ENCODE assay signal across 29 cellular contexts in the genomic region with DNA sequence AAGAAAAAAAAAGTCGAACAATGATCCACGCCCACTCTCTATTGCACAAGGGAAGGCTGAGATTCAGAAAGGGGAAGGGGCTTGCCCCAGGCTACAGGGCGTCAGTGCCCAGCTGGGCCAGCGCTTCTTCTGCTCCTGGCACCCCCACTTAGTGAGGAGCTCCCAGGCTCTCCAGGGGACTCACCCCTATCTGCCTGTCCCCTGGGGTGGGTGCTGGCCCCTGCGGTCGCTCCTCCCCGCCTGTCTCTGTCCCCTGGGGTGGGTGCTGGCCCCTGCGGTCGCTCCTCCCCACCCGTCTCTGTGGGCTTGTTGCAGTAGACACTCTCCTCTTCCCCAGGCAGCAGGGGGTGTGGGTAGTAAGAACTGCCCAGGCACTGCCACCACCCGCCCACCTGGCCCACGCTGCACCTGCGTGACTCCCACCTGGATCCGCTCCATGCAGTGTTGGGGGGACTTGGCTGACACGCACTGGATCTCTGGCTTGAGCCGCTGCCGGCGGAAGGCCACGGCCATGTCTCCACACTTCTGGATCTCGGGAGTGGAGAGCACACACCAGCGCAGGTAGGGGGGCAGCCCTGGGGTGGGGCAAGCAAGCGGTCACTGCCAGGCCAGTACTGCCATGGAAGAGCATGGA.
"Had no signal": no experiment of that assay in that cellular context is flagged by ENCODE, and none has a peak within 500 bp of the region (broad histone marks: within the 10 kb centered on the region; RNA-seq: fewer than 3 reads in every experiment).

No MANE protein-coding gene starts in this region.

- H3K4me1 ChIP-seq: adrenal gland, body of pancreas, colonic mucosa, esophagus squamous epithelium, left lung, parathyroid adenoma, stomach, thyroid gland, upper lobe of left lung, vagina had no signal

- H3K9me3 ChIP-seq: adrenal gland, body of pancreas, colonic mucosa, esophagus squamous epithelium, heart right ventricle, left lung, stomach, thyroid gland, upper lobe of left lung, vagina had no signal

- DNase-seq: activated CD4-positive, alpha-beta memory T cell treated with anti-CD3 and anti-CD28 coated beads for 36 hours; activated CD4-positive, alpha-beta T cell treated with anti-CD3 and anti-CD28 coated beads for 48 hours; activated CD8-positive, alpha-beta memory T cell treated with anti-CD3 and anti-CD28 coated beads, Interleukin-2, amount 50 U/mL, for 4 hours; activated effector memory CD4-positive, alpha-beta T cell treated with anti-CD3 and anti-CD28 coated beads, Interleukin-2, amount 50 U/mL, for 16 hours; activated naive CD4-positive, alpha-beta T cell treated with anti-CD3 and anti-CD28 coated beads for 36 hours; activated naive CD8-positive, alpha-beta T cell treated with anti-CD3 and anti-CD28 coated beads for 36 hours; activated T-cell treated with anti-CD3 and anti-CD28 coated beads, Interleukin-2, amount 50 U/mL, for 1 hour; adrenal gland; body of pancreas; colonic mucosa; effector CD8-positive, alpha-beta T cell; esophagus squamous epithelium; foreskin melanocyte; heart right ventricle; left lung; midbrain; nucleus accumbens; stomach; T1000; thyroid gland; WERI-Rb-1 had no signal

- H3K9ac ChIP-seq: parathyroid adenoma had no signal

- H3K4me3 ChIP-seq: adrenal gland, body of pancreas, colonic mucosa, esophagus squamous epithelium, heart right ventricle, left lung, lung, stomach, thyroid gland, upper lobe of left lung, vagina had no signal

- H3K27ac ChIP-seq: adrenal gland, body of pancreas, colonic mucosa, epithelial cell of prostate, esophagus squamous epithelium, heart right ventricle, left lung, parathyroid adenoma, stomach, thyroid gland, upper lobe of left lung, vagina, WERI-Rb-1 had no signal

- FAIRE-seq: endometrium had no signal

- H3K36me3 ChIP-seq: adrenal gland, colonic mucosa, esophagus squamous epithelium, heart right ventricle, left lung, stomach, thyroid gland, upper lobe of left lung, vagina, WERI-Rb-1 had no signal

- ATAC-seq: activated CD4-positive, CD25-positive, alpha-beta regulatory T cell treated with anti-CD3 and anti-CD28 coated beads, Interleukin-2, amount 50 U/mL, for 24 hours; body of pancreas; left lung; naive thymus-derived CD4-positive, alpha-beta T cell had no signal

- H3K27me3 ChIP-seq: body of pancreas, colonic mucosa, esophagus squamous epithelium, heart right ventricle, left lung, thyroid gland, upper lobe of left lung, vagina had no signal

- H3K79me2 ChIP-seq: parathyroid adenoma had no signal

- H2AFZ ChIP-seq: parathyroid adenoma had no signal
